ENCODE assay signal across 2 cellular contexts in genomic region chr11:69731110-69731509, GRCh38.
TF ChIP-seq lines count a peak whose summit lies in the region.

No MANE protein-coding gene starts in this region.

TF ChIP-seq in IMR-90, 13 proteins besides CTCF, POLR2A, EP300 and RAD21:
- no peak for TF ChIP-seq RFX5 (IDR thresholded peaks at IDR 0.05; ENCODE audit: low read depth, low read length)

TF ChIP-seq in GM12891, 5 proteins besides CTCF, POLR2A, EP300 and RAD21:
- no peak for TF ChIP-seq POLR2AphosphoS5 (IDR thresholded peaks at IDR 0.05; ENCODE audit: low read depth, low read length)
- TF ChIP-seq TAF1 (IDR thresholded peaks at IDR 0.05; ENCODE audit: low read depth, low read length): no peak
- no peak for TF ChIP-seq SPI1 (IDR thresholded peaks at IDR 0.05; ENCODE audit: low read depth, low read length)
- TF ChIP-seq POU2F2 (IDR thresholded peaks at IDR 0.05; ENCODE audit: low read depth, low read length): no peak
- TF ChIP-seq PAX5 (IDR thresholded peaks at IDR 0.05; ENCODE audit: insufficient read depth, low read length, severe bottlenecking): no peak
TF ChIP-seq in GM12891: peak in this region for 0.
